16 cellular contexts compared by ENCODE assay signal in the genomic region with DNA sequence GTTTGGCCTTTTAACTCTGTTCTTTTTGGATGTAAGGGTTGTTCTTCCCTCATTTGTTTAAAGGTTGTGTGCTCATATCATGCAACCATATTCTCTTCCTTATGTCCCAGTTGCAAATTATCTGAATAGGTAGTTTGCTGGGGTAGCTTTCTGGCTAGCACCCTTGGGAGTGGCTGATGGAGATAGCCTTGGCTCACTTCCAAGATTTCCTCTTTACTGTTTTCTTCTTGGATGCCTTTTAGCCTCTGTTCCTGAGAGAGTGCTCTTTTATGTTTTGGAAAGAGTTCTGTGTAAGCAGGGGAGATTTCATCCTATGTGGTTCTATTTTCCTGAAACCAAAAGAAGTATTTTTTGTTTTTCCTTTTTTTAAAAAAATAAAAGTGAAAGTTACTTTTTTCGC. TPM values are rescaled to one million over a fixed set of nuclear protein-coding genes. Genes with fewer than 3 reads are reported as not detected.
DNase-seq lines count a peak whose midpoint lies in the region; ATAC-seq and TF ChIP-seq lines count a peak whose summit lies in the region.
"Had no signal": no experiment of that assay in that cellular context is flagged by ENCODE, and none has a peak within 500 bp of the region (broad histone marks: within the 10 kb centered on the region; RNA-seq: fewer than 3 reads in every experiment).

No MANE protein-coding gene starts in this region.

- no peaks in the 10 kb centered on the region for H3K9me3 ChIP-seq in CD4-positive, CD25-positive, alpha-beta regulatory T cell (ENCODE audit: control insufficient read depth in 2 of 2, low read length in 2 of 2)
- no peaks in the 10 kb centered on the region for H3K9me3 ChIP-seq in HEK293 (ENCODE audit: control insufficient read depth, insufficient read depth, low read depth, low read length)
- H3K9me3 ChIP-seq: tibial artery had no signal

- no peak overlapping the region for H3K4me3 Mint-ChIP-seq in CD4-positive, CD25-positive, alpha-beta regulatory T cell
- H3K4me3 Mint-ChIP-seq: activated CD4-positive, alpha-beta memory T cell treated with anti-CD3 and anti-CD28 coated beads for 36 hours; CD8-positive, alpha-beta memory T cell; neural crest cell had no signal

- CTCF ChIA-PET in HEK293 (lab: Yijun Ruan, JAX) (no interaction called here), RWPE1 (lab: Yijun Ruan, JAX) (interaction anchor here (0.6 kb wide), 2 partner anchors 33 to 44 kb away, joined by 4 read pairs; no protein-coding TSS in a partner anchor)

- no peak overlapping the region for H3K4me3 ChIP-seq in CD4-positive, CD25-positive, alpha-beta regulatory T cell (ENCODE audit: low read depth, low read length)
- no peak overlapping the region for H3K4me3 ChIP-seq in HEK293 (ENCODE audit: low read depth, low read length)
- H3K4me3 ChIP-seq: PC-9, skin epidermis, tibial artery had no signal

- H3K27me3 Mint-ChIP-seq in CD4-positive, CD25-positive, alpha-beta regulatory T cell = no peaks in the 10 kb centered on the region
- H3K27me3 Mint-ChIP-seq: activated CD4-positive, alpha-beta memory T cell treated with anti-CD3 and anti-CD28 coated beads for 36 hours; CD8-positive, alpha-beta memory T cell had no signal

- no peak overlapping the region for H3K27ac ChIP-seq in CD4-positive, CD25-positive, alpha-beta regulatory T cell (ENCODE audit: insufficient read depth, low read length, poor library complexity, severe bottlenecking)
- no peak overlapping the region for H3K27ac ChIP-seq in HEK293 (ENCODE audit: extremely low read depth, low read depth, low read length)
- no peak overlapping the region for H3K27ac ChIP-seq in RWPE1
- H3K27ac ChIP-seq: PC-9, skin epidermis had no signal

- H3K9me3 Mint-ChIP-seq in CD4-positive, CD25-positive, alpha-beta regulatory T cell = no peaks in the 10 kb centered on the region
- H3K9me3 Mint-ChIP-seq: activated CD4-positive, alpha-beta memory T cell treated with anti-CD3 and anti-CD28 coated beads for 36 hours; CD8-positive, alpha-beta memory T cell; neural crest cell had no signal

- H3K36me3 ChIP-seq in CD4-positive, CD25-positive, alpha-beta regulatory T cell (ENCODE audit: control insufficient read depth, insufficient read depth, low read length) = peaks cover 26% of the 10 kb centered on the region
- peaks cover 33 to 63% of the 10 kb centered on the region in 2 experiments for H3K36me3 ChIP-seq in HEK293 (ENCODE audit: control insufficient read depth in 2 of 2, insufficient read depth in 1 of 2, low read length in 2 of 2)

- POLR2A ChIA-PET in HEK293 (lab: Yijun Ruan, JAX) (interaction anchor here (1.1 kb wide), 1 partner anchor 11 kb away, joined by 4 read pairs; no protein-coding TSS in a partner anchor), RWPE1 (lab: Yijun Ruan, JAX; ENCODE audit: low non-redundant PET) (interaction anchor here (0.6 kb wide), 1 partner anchor 9 kb away, joined by 9 read pairs; no protein-coding TSS in a partner anchor)

- DNase-seq in CD4-positive, CD25-positive, alpha-beta regulatory T cell = no peak
- peak; percentile 5 for DNase-seq in RWPE1 (ENCODE audit: low spot score)
- peak; percentile 13 for DNase-seq in fibroblast of the conjunctiva (ENCODE audit: low read depth)
- DNase-seq in stimulated activated CD4-positive, alpha-beta T cell treated with anti-CD3 and anti-CD28 coated beads, Interleukin-15, amount 100 ng/mL, for 24 hours = no peak
- DNase-seq in NCI-H510A (lab: John Stamatoyannopoulos, UW) = no peak
- DNase-seq: activated CD4-positive, alpha-beta memory T cell treated with anti-CD3 and anti-CD28 coated beads for 36 hours; activated gamma-delta T cell treated with Interleukin-2 at 50 U/mL for 16 hours; CD8-positive, alpha-beta memory T cell; left cardiac atrium; PC-9; tibial artery had no signal

- ATAC-seq in CD4-positive, CD25-positive, alpha-beta regulatory T cell (ENCODE audit: low read depth in 2 of 2) = no peak
- ATAC-seq in HG03520 (IDR thresholded peaks at IDR 0.05; ENCODE audit: unreplicated experiment) (no peak), GM18870 (IDR thresholded peaks at IDR 0.05; ENCODE audit: unreplicated experiment) (no peak)

- H3K4me1 ChIP-seq in CD4-positive, CD25-positive, alpha-beta regulatory T cell (ENCODE audit: control insufficient read depth, insufficient read depth, low read length, poor library complexity, severe bottlenecking) = no peaks in the 10 kb centered on the region
- H3K4me1 ChIP-seq in HEK293 (ENCODE audit: control insufficient read depth, insufficient read depth, low read length) = peaks cover 19% of the 10 kb centered on the region

- TF ChIP-seq CTCF in HEK293 (tag by site-specific recombination; IDR thresholded peaks at IDR 0.05) (no peak), RWPE1 (conservative IDR thresholded peaks at IDR 0.05; ENCODE audit: low read depth) (no peak)

- no peaks in the 10 kb centered on the region for H3K27me3 ChIP-seq in CD4-positive, CD25-positive, alpha-beta regulatory T cell (ENCODE audit: control insufficient read depth, insufficient read depth, low read length)
- H3K27me3 ChIP-seq: tibial artery had no signal

- H3K4me1 Mint-ChIP-seq in CD4-positive, CD25-positive, alpha-beta regulatory T cell = peaks cover 4 to 28% (median 20%) of the 10 kb centered on the region in 4 donors
- H3K4me1 Mint-ChIP-seq: neural crest cell had no signal

- H3K27ac Mint-ChIP-seq in CD4-positive, CD25-positive, alpha-beta regulatory T cell = peak overlapping the region in 2 of 3 donors; percentile 17 to 60
- H3K27ac Mint-ChIP-seq: activated CD4-positive, alpha-beta memory T cell treated with anti-CD3 and anti-CD28 coated beads for 36 hours had no signal

- H3K36me3 Mint-ChIP-seq in CD4-positive, CD25-positive, alpha-beta regulatory T cell = peaks cover 28% of the 10 kb centered on the region

TF ChIP-seq in HEK293, 187 proteins besides CTCF, POLR2A, EP300 and RAD21 (continues in another document):
- TF ChIP-seq ZSCAN18 (tag by site-specific recombination; IDR thresholded peaks at IDR 0.05) (no peak), OSR2 (tag by site-specific recombination; IDR thresholded peaks at IDR 0.05) (0 out of 2 replicates have a peak, but pooled peaks have one; percentile 26), PRDM10 (tag by site-specific recombination; IDR thresholded peaks at IDR 0.05) (0 out of 2 replicates have a peak, but pooled peaks have one; percentile 33), ZNF350 (tag by site-specific recombination; IDR thresholded peaks at IDR 0.05) (no peak), FEZF1 (tag by site-specific recombination; IDR thresholded peaks at IDR 0.05) (peak; percentile 69), ZNF138 (tag by site-specific recombination; IDR thresholded peaks at IDR 0.05; ENCODE audit: borderline replicate concordance) (no peak), PRDM1 (tag by site-specific recombination; IDR thresholded peaks at IDR 0.05) (peak; percentile 71), ZNF19 (tag by site-specific recombination; IDR thresholded peaks at IDR 0.05; ENCODE audit: low read depth) (no peak)
- TF ChIP-seq, protein P1, sequence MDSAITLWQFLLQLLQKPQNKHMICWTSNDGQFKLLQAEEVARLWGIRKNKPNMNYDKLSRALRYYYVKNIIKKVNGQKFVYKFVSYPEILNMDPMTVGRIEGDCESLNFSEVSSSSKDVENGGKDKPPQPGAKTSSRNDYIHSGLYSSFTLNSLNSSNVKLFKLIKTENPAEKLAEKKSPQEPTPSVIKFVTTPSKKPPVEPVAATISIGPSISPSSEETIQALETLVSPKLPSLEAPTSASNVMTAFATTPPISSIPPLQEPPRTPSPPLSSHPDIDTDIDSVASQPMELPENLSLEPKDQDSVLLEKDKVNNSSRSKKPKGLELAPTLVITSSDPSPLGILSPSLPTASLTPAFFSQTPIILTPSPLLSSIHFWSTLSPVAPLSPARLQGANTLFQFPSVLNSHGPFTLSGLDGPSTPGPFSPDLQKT (IDR thresholded peaks at IDR 0.05; ENCODE audit: borderline replicate concordance, low read depth, low read length) = no peak

RNA-seq across cellular contexts. Expression of gene USP14, which starts 25.4 kb away (rescaled TPM):
- total RNA-seq in CD4-positive, CD25-positive, alpha-beta regulatory T cell = 41.1 TPM
- 10 to 100 TPM; 35.5 to 48.7 (median 45.6) TPM for polyA plus RNA-seq in CD4-positive, CD25-positive, alpha-beta regulatory T cell

Comparison
In these comparisons a context has a peak if more than half of its experiments do, and no peak if none do; other contexts are left out.
1. DNase-seq: peak in RWPE1 (single experiment) and fibroblast of the conjunctiva (single experiment); none in CD4-positive, CD25-positive, alpha-beta regulatory T cell (0 of 3), stimulated activated CD4-positive, alpha-beta T cell treated with anti-CD3 and anti-CD28 coated beads, Interleukin-15, amount 100 ng/mL, for 24 hours (single experiment) and NCI-H510A (single experiment).